ENCODE assay signal across 25 cellular contexts in the genomic region with DNA sequence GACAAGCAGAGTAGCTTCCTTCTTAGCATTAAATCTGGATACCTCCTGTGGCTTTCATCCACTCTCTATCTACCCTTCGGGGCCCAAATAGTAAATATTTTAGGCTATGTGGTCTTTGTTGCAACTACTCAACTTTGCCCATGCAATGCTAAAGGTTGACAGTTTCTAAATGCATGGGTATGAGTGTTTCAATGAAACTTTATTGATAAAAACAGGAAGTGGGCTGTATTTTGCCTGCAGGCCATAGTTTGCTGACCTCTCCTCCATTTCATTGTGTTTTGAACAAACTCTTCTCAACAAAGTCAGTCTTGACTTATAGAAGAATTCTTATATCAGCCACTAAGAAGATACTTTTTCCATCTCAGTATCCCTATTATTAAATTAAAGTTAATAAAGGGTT. TPM values are rescaled to one million over a fixed set of nuclear protein-coding genes. Genes with fewer than 3 reads are reported as not detected.
DNase-seq lines count a peak whose midpoint lies in the region; ATAC-seq, FAIRE-seq and TF ChIP-seq lines count a peak whose summit lies in the region.
"Had no signal": no experiment of that assay in that cellular context is flagged by ENCODE, and none has a peak within 500 bp of the region (broad histone marks: within the 10 kb centered on the region; RNA-seq: fewer than 3 reads in every experiment).

No MANE protein-coding gene starts in this region.

- H3K9me1 ChIP-seq in K562 (ENCODE audit: control insufficient read depth, insufficient read depth, low read length): no peaks in the 10 kb centered on the region

- no peaks in the 10 kb centered on the region for H3K79me2 ChIP-seq in K562 (ENCODE audit: control insufficient read depth, insufficient read depth, low read length)

- H4K20me1 ChIP-seq in K562 (replicated peaks; ENCODE audit: control insufficient read depth, insufficient read depth, low read length): no peaks in the 10 kb centered on the region
- H4K20me1 ChIP-seq: BLaER1 had no signal

- DNase-seq in GM12891 (ENCODE audit: insufficient read length, low spot score) (no peak), K562 (ENCODE audit: extremely low read depth in 1 of 4, low spot score in 3 of 4) (no peak), anterior cingulate cortex (lab: John Stamatoyannopoulos, UW) (no peak), MG63 (no peak)
- no peak for DNase-seq in activated T-helper 2 cell treated with anti-CD3 and anti-CD28 coated beads, Interferon-gamma antibody, Interleukin-2, Interleukin-4, amounts not matched to agents 10 μg/mL and 5 μg/mL and 100 μg/mL, durations not matched to agents 14 hours and 24 hours and 36 hours (ENCODE audit: low spot score)
- no peak for DNase-seq in activated T-cell treated with anti-CD3 and anti-CD28 coated beads, Interleukin-2, amount 50 U/mL, for 72 hours
- DNase-seq: 8988T; ACHN; BE2C; C1 segment of cervical spinal cord; CD4-positive, alpha-beta memory T cell; CD4-positive, CD25-positive, alpha-beta regulatory T cell; CD8-positive, alpha-beta memory T cell; COR-L47; DMS 273 treated with DMSO at 0.1 percent for 48 hours; DMS153; DMS79 treated with DMSO at 0.1 percent for 48 hours; GF-D8 had no signal

- no peak overlapping the region for H3K4me2 ChIP-seq in K562 (ENCODE audit: insufficient read depth, low read length)
- H3K4me2 ChIP-seq: BLaER1 had no signal

- H3K27ac Mint-ChIP-seq in activated T-helper 2 cell treated with anti-CD3 and anti-CD28 coated beads, Interferon-gamma antibody, Interleukin-2, Interleukin-4, amounts not matched to agents 10 μg/mL and 5 μg/mL and 100 μg/mL, durations not matched to agents 14 hours and 24 hours and 36 hours: peak overlapping the region; percentile 46
- H3K27ac Mint-ChIP-seq in activated T-cell treated with anti-CD3 and anti-CD28 coated beads, Interleukin-2, amount 50 U/mL, for 72 hours: no peak overlapping the region
- H3K27ac Mint-ChIP-seq: CD14-positive monocyte; CD4-positive, alpha-beta memory T cell; CD4-positive, CD25-positive, alpha-beta regulatory T cell; CD8-positive, alpha-beta memory T cell had no signal

- 0 out of 5 replicates have a peak, but pooled peaks cover 0 to 3% of the 10 kb centered on the region in 2 experiments for H3K4me1 ChIP-seq in K562 (replicated peaks in 1 of 2; ENCODE audit: control insufficient read depth in 2 of 2, insufficient read depth in 2 of 2, low read length in 2 of 2)
- H3K4me1 ChIP-seq: BE2C, BLaER1 had no signal

- H2AFZ ChIP-seq in K562 (ENCODE audit: low read depth, low read length): no peak overlapping the region

- intact Hi-C loops in activated T-helper 2 cell treated with anti-CD3 and anti-CD28 coated beads, Interferon-gamma antibody, Interleukin-2, Interleukin-4, amounts not matched to agents 10 μg/mL and 5 μg/mL and 100 μg/mL, durations not matched to agents 14 hours and 24 hours and 36 hours (cut with micrococcal nuclease): no loop called here
- intact Hi-C loops in K562 (cut with micrococcal nuclease): no loop called here

- no peak overlapping the region for H3K9ac ChIP-seq in K562 (ENCODE audit: insufficient read depth in 1 of 2, low read depth in 2 of 2, low read length in 2 of 2)
- H3K9ac ChIP-seq: BLaER1 had no signal

- no peak overlapping the region for H3K27ac ChIP-seq in K562 (ENCODE audit: extremely low read depth, low read depth, low read length)
- H3K27ac ChIP-seq: BLaER1 had no signal

- H3K4me3 ChIP-seq in K562 (no peak overlapping the region), MG63 (no peak overlapping the region)
- H3K4me3 ChIP-seq: BLaER1 had no signal

- H3K27me3 Mint-ChIP-seq in activated T-helper 2 cell treated with anti-CD3 and anti-CD28 coated beads, Interferon-gamma antibody, Interleukin-2, Interleukin-4, amounts not matched to agents 10 μg/mL and 5 μg/mL and 100 μg/mL, durations not matched to agents 14 hours and 24 hours and 36 hours (ENCODE audit: low read depth): no peaks in the 10 kb centered on the region
- no peaks in the 10 kb centered on the region for H3K27me3 Mint-ChIP-seq in activated T-cell treated with anti-CD3 and anti-CD28 coated beads, Interleukin-2, amount 50 U/mL, for 72 hours (ENCODE audit: low read depth)
- H3K27me3 Mint-ChIP-seq: CD4-positive, CD25-positive, alpha-beta regulatory T cell had no signal

- no peaks in the 10 kb centered on the region for H3K4me1 Mint-ChIP-seq in activated T-helper 2 cell treated with anti-CD3 and anti-CD28 coated beads, Interferon-gamma antibody, Interleukin-2, Interleukin-4, amounts not matched to agents 10 μg/mL and 5 μg/mL and 100 μg/mL, durations not matched to agents 14 hours and 24 hours and 36 hours (ENCODE audit: low read depth)
- H3K4me1 Mint-ChIP-seq in activated T-cell treated with anti-CD3 and anti-CD28 coated beads, Interleukin-2, amount 50 U/mL, for 72 hours (ENCODE audit: low read depth): no peaks in the 10 kb centered on the region
- H3K4me1 Mint-ChIP-seq: CD14-positive monocyte; CD4-positive, alpha-beta memory T cell; CD4-positive, CD25-positive, alpha-beta regulatory T cell; CD8-positive, alpha-beta memory T cell had no signal

- H3K9me3 ChIP-seq in K562 (replicated peaks; ENCODE audit: control insufficient read depth, insufficient read depth, low read depth, low read length): no peaks in the 10 kb centered on the region
- H3K9me3 ChIP-seq in MG63: no peaks in the 10 kb centered on the region
- H3K9me3 ChIP-seq: BE2C, BLaER1 had no signal

- H3K36me3 ChIP-seq in K562 (ENCODE audit: control insufficient read depth, insufficient read depth, low read length): no peaks in the 10 kb centered on the region
- H3K36me3 ChIP-seq in MG63: no peaks in the 10 kb centered on the region
- H3K36me3 ChIP-seq: BE2C, BLaER1 had no signal

- 10% methylated on average over 1 of the region's 1 CpG for WGBS in K562 (ENCODE audit: insufficient coverage, low coverage, missing lambda C conversion rate)

- TF ChIP-seq RAD21 in K562 (CRISPR knock-in tag; conservative IDR thresholded peaks at IDR 0.05 in 1 of 2, IDR thresholded peaks at IDR 0.05 in 1 of 2): no peak

- FAIRE-seq in GM12891 (lab: Jason Lieb, UNC) (no peak), K562 (lab: Jason Lieb, UNC) (no peak)
- FAIRE-seq: A204.1, G401.6, GM19239 had no signal

- H3K4me3 Mint-ChIP-seq in activated T-helper 2 cell treated with anti-CD3 and anti-CD28 coated beads, Interferon-gamma antibody, Interleukin-2, Interleukin-4, amounts not matched to agents 10 μg/mL and 5 μg/mL and 100 μg/mL, durations not matched to agents 14 hours and 24 hours and 36 hours (ENCODE audit: low read depth): no peak overlapping the region
- no peak overlapping the region for H3K4me3 Mint-ChIP-seq in activated T-cell treated with anti-CD3 and anti-CD28 coated beads, Interleukin-2, amount 50 U/mL, for 72 hours
- H3K4me3 Mint-ChIP-seq: CD14-positive monocyte; CD4-positive, alpha-beta memory T cell; CD4-positive, CD25-positive, alpha-beta regulatory T cell; CD8-positive, alpha-beta memory T cell had no signal

- ATAC-seq in K562: no peak
- ATAC-seq in activated T-cell treated with anti-CD3 and anti-CD28 coated beads, Interleukin-2, amount 50 U/mL, for 72 hours (replicated peaks in 1 of 2): no peak

- no peak for TF ChIP-seq POLR2A in GM12891 (IDR thresholded peaks at IDR 0.05; ENCODE audit: low read depth, low read length)
- TF ChIP-seq POLR2A in K562 (conservative IDR thresholded peaks at IDR 0.05): no peak

- no TSS peak for BruUV-seq in K562 (replicated peaks; lab: Mats Ljungman, UMichigan)

- in situ Hi-C loops in K562 (cut with MboI): no loop called here

- H3K9me3 Mint-ChIP-seq in activated T-helper 2 cell treated with anti-CD3 and anti-CD28 coated beads, Interferon-gamma antibody, Interleukin-2, Interleukin-4, amounts not matched to agents 10 μg/mL and 5 μg/mL and 100 μg/mL, durations not matched to agents 14 hours and 24 hours and 36 hours: no peaks in the 10 kb centered on the region
- H3K9me3 Mint-ChIP-seq in activated T-cell treated with anti-CD3 and anti-CD28 coated beads, Interleukin-2, amount 50 U/mL, for 72 hours: no peaks in the 10 kb centered on the region

- H3K36me3 Mint-ChIP-seq in activated T-helper 2 cell treated with anti-CD3 and anti-CD28 coated beads, Interferon-gamma antibody, Interleukin-2, Interleukin-4, amounts not matched to agents 10 μg/mL and 5 μg/mL and 100 μg/mL, durations not matched to agents 14 hours and 24 hours and 36 hours (ENCODE audit: low read depth): no peaks in the 10 kb centered on the region
- H3K36me3 Mint-ChIP-seq in activated T-cell treated with anti-CD3 and anti-CD28 coated beads, Interleukin-2, amount 50 U/mL, for 72 hours (ENCODE audit: insufficient read depth in 2 of 2): no peaks in the 10 kb centered on the region
- H3K36me3 Mint-ChIP-seq: CD14-positive monocyte; CD4-positive, alpha-beta memory T cell; CD4-positive, CD25-positive, alpha-beta regulatory T cell; CD8-positive, alpha-beta memory T cell had no signal

- POLR2A ChIA-PET in K562 (lab: Yijun Ruan, JAX): no interaction called here

- CTCF ChIA-PET in K562 (lab: Yijun Ruan, JAX; ENCODE audit: low intra/inter-chr PET ratio): no interaction called here

- TF ChIP-seq EP300 in K562 (IDR thresholded peaks at IDR 0.05; ENCODE audit: low read length): no peak

- no peak for TF ChIP-seq CTCF in K562 (IDR thresholded peaks at IDR 0.05 in 2 of 3, conservative IDR thresholded peaks at IDR 0.05 in 1 of 3; ENCODE audit: insufficient read depth in 2 of 3, low read depth in 1 of 3, low read length in 3 of 3)

- H3K27me3 ChIP-seq in K562 (ENCODE audit: control insufficient read depth in 2 of 2, insufficient read depth in 2 of 2, low read length in 2 of 2) (no peaks in the 10 kb centered on the region), MG63 (no peaks in the 10 kb centered on the region)
- H3K27me3 ChIP-seq: BE2C, BLaER1 had no signal

RNA-seq across cellular contexts. Expression of a gene that starts 34.1 kb away (rescaled TPM):
- not detected for polyA plus RNA-seq in GM12891 (2012; ENCODE audit: low read depth, missing spikeins)
- total RNA-seq in activated T-helper 2 cell treated with anti-CD3 and anti-CD28 coated beads, Interferon-gamma antibody, Interleukin-2, Interleukin-4, amounts not matched to agents 10 μg/mL and 5 μg/mL and 100 μg/mL, durations not matched to agents 14 hours and 24 hours and 36 hours: 3.8 and 4.6 TPM in 2 replicates
- total RNA-seq in K562 (2011; cell fraction: chromatin; rRNA removed; ENCODE audit: low replicate concordance): not detected in 2 replicates
- total RNA-seq in K562 (2011; cell fraction: nucleolus; rRNA removed): not detected in 2 replicates
- not detected in 2 replicates for total RNA-seq in K562 (2011; cell fraction: nucleoplasm; rRNA removed)
- total RNA-seq in K562 (2014; rRNA removed) (not detected in 2 replicates), K562 (2014; rRNA removed; fragmentation: Illumina TruSeq; extraction: Trizol) (not detected in 2 replicates), K562 (2015; rRNA removed; fragmentation: Illumina TruSeq; extraction: Trizol) (not detected in 2 replicates), K562 (2021) (0.09 and 0.13 TPM in 2 replicates)
- polyA plus RNA-seq in K562 (2011; rRNA removed) (not detected in 2 replicates), K562 (2014; fragmentation: Illumina TruSeq; extraction: Trizol) (not detected in 2 replicates), K562 (2014; fragmentation: Nextera tagmentation; extraction: Ambion mirVana) (not detected), K562 (2014; rRNA removed) (not detected in 2 replicates)
- not detected in 2 replicates for polyA plus RNA-seq in K562 (2011; cell fraction: cytosol; rRNA removed)
- not detected in 2 replicates for polyA plus RNA-seq in K562 (2011; cell fraction: nucleus; rRNA removed)
- polyA plus RNA-seq in K562 (2012): not detected in 2 replicates
- polyA minus RNA-seq in K562 (2011; rRNA and poly(A)+ RNA removed): not detected in 2 replicates
- not detected in 2 replicates for polyA minus RNA-seq in K562 (2011; cell fraction: cytosol; rRNA and poly(A)+ RNA removed)
- not detected in 2 replicates for polyA minus RNA-seq in K562 (2011; cell fraction: nucleus; rRNA and poly(A)+ RNA removed)
- under 1 TPM; 0.49 to 0.79 TPM for total RNA-seq in activated T-cell treated with anti-CD3 and anti-CD28 coated beads, Interleukin-2, amount 50 U/mL, for 72 hours
- total RNA-seq in MG63 (2014; rRNA removed; shearing (Covaris generic); ENCODE audit: low replicate concordance): not detected in 2 replicates
- total RNA-seq: A673; CD4-positive, alpha-beta memory T cell; CD4-positive, CD25-positive, alpha-beta regulatory T cell; CD8-positive, alpha-beta memory T cell had no signal
- polyA plus RNA-seq: AG04450; CD14-positive monocyte; CD4-positive, alpha-beta memory T cell; CD4-positive, CD25-positive, alpha-beta regulatory T cell; CD8-positive, alpha-beta memory T cell had no signal
